Comparison of ENCODE assay signal across 17 cellular contexts in the genomic region with DNA sequence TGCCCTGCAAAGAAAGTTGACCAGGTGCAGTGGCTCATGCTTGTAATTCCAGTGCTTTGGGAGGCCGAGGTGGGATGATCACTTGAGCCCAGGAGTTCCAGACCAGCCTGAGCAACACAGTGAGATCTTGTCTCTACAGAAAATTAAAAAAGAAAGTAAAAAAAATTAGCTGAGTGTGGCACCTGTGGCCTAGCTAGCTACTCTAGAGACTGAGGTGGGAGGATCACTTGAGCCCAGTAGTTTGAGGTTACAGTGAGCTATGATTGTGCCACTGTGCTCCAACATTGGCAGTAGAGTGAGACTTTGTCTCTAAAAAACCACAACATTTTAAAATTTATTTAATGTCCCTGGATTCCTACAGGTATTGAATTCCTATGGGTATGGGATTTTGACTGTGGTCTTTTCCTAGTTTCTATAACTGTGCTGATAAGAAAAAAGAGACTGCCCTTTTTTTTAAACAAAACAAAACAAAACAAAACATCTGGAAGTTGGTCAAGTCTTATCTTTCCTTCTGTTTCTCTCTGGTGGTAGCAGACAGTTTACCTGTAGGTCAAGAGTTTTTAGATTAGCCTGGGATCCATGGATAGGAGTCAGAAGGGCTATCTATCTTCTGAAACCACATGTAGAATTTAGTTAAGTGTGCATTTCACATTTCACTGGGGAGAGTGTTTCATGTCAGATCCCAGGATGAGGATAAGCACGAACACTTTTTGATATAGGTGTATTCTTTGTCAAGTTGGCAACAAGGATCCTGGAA. TPM values are rescaled to one million over a fixed set of nuclear protein-coding genes. Genes with fewer than 3 reads are reported as not detected.
DNase-seq lines count a peak whose midpoint lies in the region; ATAC-seq lines count a peak whose summit lies in the region.
"Had no signal": no experiment of that assay in that cellular context is flagged by ENCODE, and none has a peak within 500 bp of the region (broad histone marks: within the 10 kb centered on the region; RNA-seq: fewer than 3 reads in every experiment).

No MANE protein-coding gene starts in this region.

- H3K36me3 ChIP-seq in BLaER1 treated with 17β-estradiol and CSF1 and Interleukin-3, amounts not matched to agents 10 nM and 100 nM, result peaks cover 0 to 10% (median 5%) of the 10 kb centered on the region in 11 experiments; a peak in 7 of 22 replicates
- H3K36me3 ChIP-seq in KOPT-K1 (ENCODE audit: insufficient read depth, low read length) (no peaks in the 10 kb centered on the region), mesendoderm (ENCODE audit: control insufficient read depth, insufficient read depth, low read length) (no peaks in the 10 kb centered on the region)
- H3K36me3 ChIP-seq: breast epithelium had no signal

- H2AK5ac ChIP-seq in mesendoderm (ENCODE audit: low read length), result no peak overlapping the region

- peak overlapping the region in 9 of 11 experiments; percentile 6 to 79 (median 66); a peak in 17 of 22 replicates for H3K4me2 ChIP-seq in BLaER1 treated with 17β-estradiol and CSF1 and Interleukin-3, amounts not matched to agents 10 nM and 100 nM
- no peak overlapping the region for H3K4me2 ChIP-seq in mesendoderm (ENCODE audit: low read length)

- H3K56ac ChIP-seq in mesendoderm (ENCODE audit: low read length), result no peak overlapping the region

- no peak overlapping the region for H3K18ac ChIP-seq in mesendoderm (ENCODE audit: low read length)

- H4K20me1 ChIP-seq in BLaER1 treated with 17β-estradiol and CSF1 and Interleukin-3, amounts not matched to agents 10 nM and 100 nM, result peaks cover 10 to 94% (median 67%) of the 10 kb centered on the region in 11 experiments; a peak in 21 of 22 replicates

- peaks cover 0 to 7% (median 0%) of the 10 kb centered on the region in 11 experiments; a peak in 4 of 22 replicates for H3K9me3 ChIP-seq in BLaER1 treated with 17β-estradiol and CSF1 and Interleukin-3, amounts not matched to agents 10 nM and 100 nM (replicated peaks in 1 of 11)
- no peaks in the 10 kb centered on the region for H3K9me3 ChIP-seq in KOPT-K1 (ENCODE audit: insufficient read depth, low read length, poor library complexity, severe bottlenecking)
- H3K9me3 ChIP-seq: breast epithelium had no signal

- H3K79me2 ChIP-seq in mesendoderm (ENCODE audit: control insufficient read depth, insufficient read depth, low read length), result peaks cover 93% of the 10 kb centered on the region

- no peak overlapping the region for H4K5ac ChIP-seq in mesendoderm (ENCODE audit: low read length)

- peak overlapping the region in 1 of 11 experiments; percentile 1; a peak in 1 of 22 replicates for H3K9ac ChIP-seq in BLaER1 treated with 17β-estradiol and CSF1 and Interleukin-3, amounts not matched to agents 10 nM and 100 nM
- H3K9ac ChIP-seq in mesendoderm (ENCODE audit: low read length), result no peak overlapping the region

- H2BK120ac ChIP-seq in mesendoderm (ENCODE audit: low read depth, low read length), result no peak overlapping the region

- no peak overlapping the region for H2BK15ac ChIP-seq in mesendoderm (replicated peaks; ENCODE audit: low read depth)

- H3K4me3 ChIP-seq in BLaER1 treated with 17β-estradiol and CSF1 and Interleukin-3, amounts not matched to agents 10 nM and 100 nM, result no peak overlapping the region
- no peak overlapping the region for H3K4me3 ChIP-seq in mesendoderm (ENCODE audit: low read length)
- H3K4me3 ChIP-seq: breast epithelium had no signal

- no peak overlapping the region for H2BK5ac ChIP-seq in mesendoderm (ENCODE audit: low read length)

- H4K8ac ChIP-seq in mesendoderm (ENCODE audit: low read depth, low read length), result no peak overlapping the region

- H3K4me1 ChIP-seq in BLaER1 treated with 17β-estradiol and CSF1 and Interleukin-3, amounts not matched to agents 10 nM and 100 nM, result peaks cover 48 to 86% (median 80%) of the 10 kb centered on the region in 10 experiments
- peaks cover 21% of the 10 kb centered on the region for H3K4me1 ChIP-seq in mesendoderm (ENCODE audit: control insufficient read depth, low read depth, low read length)

- H3K23ac ChIP-seq in mesendoderm (ENCODE audit: low read length), result no peak overlapping the region

- DNase-seq in middle frontal gyrus (ENCODE audit: extremely low spot score, low spot score), result no peak
- no peak for DNase-seq in mesendoderm
- no peak for DNase-seq in anterior cingulate cortex (lab: John Stamatoyannopoulos, UW)
- DNase-seq in hippocampal formation (lab: John Stamatoyannopoulos, UW), result no peak
- DNase-seq: activated CD4-positive, alpha-beta T cell treated with anti-CD3 and anti-CD28 coated beads, Interleukin-2, amount 50 U/mL, for 4 hours; activated gamma-delta T cell; DMS53; Karpas-422; NCI-H2029 treated with DMSO at 0.1 percent for 48 hours; NCI-H526 treated with DMSO at 0.1 percent for 48 hours; stimulated activated CD4-positive, alpha-beta T cell treated with anti-CD3 and anti-CD28 coated beads, Interleukin-4, amount 100 ng/mL, for 4 hours had no signal

- peak; percentile 53 for ATAC-seq in GM18867 (IDR thresholded peaks at IDR 0.05; ENCODE audit: unreplicated experiment)
- peak; percentile 42 for ATAC-seq in HG02642 (IDR thresholded peaks at IDR 0.05; ENCODE audit: poor library complexity, unreplicated experiment)
- ATAC-seq: stimulated activated memory B cell treated with anti-CD40 and anti-IgM and Interleukin-4, amounts not matched to agents 10 μg/mL and 1 μg/mL and 100 μg/mL, for 72 hours had no signal

- WGBS in mesendoderm (ENCODE audit: extremely low coverage, insufficient coverage, low lambda C conversion rate), result no CpG with 5 or more reads among the region's 2 CpGs

- H3K79me1 ChIP-seq in mesendoderm (ENCODE audit: low read length), result peaks cover 24% of the 10 kb centered on the region

- H3K27ac ChIP-seq in BLaER1 treated with 17β-estradiol and CSF1 and Interleukin-3, amounts not matched to agents 10 nM and 100 nM, result peak overlapping the region in 4 of 11 experiments; percentile 10 to 45 (median 34); a peak in 7 of 22 replicates
- peak overlapping the region; percentile 96 for H3K27ac ChIP-seq in KOPT-K1 (ENCODE audit: low read depth, low read length, poor library complexity, severe bottlenecking)
- no peak overlapping the region for H3K27ac ChIP-seq in mesendoderm (ENCODE audit: low read depth, low read length)

- H3K27me3 ChIP-seq in BLaER1 treated with 17β-estradiol and CSF1 and Interleukin-3, amounts not matched to agents 10 nM and 100 nM, result no peaks in the 10 kb centered on the region
- no peaks in the 10 kb centered on the region for H3K27me3 ChIP-seq in mesendoderm (ENCODE audit: insufficient read depth, low read length, poor library complexity)
- H3K27me3 ChIP-seq: breast epithelium had no signal

- H3K4ac ChIP-seq in mesendoderm (ENCODE audit: low read depth, low read length), result no peak overlapping the region

RNA-seq across cellular contexts. Expression of gene UCK2, which starts 18.8 kb away (rescaled TPM):
- polyA plus RNA-seq in mesendoderm (2013, experiment 1 of 2), result 110 TPM
- polyA plus RNA-seq in mesendoderm (2013, experiment 2 of 2), result 110 TPM
